In genomic region chr2:72825271-72826155, GRCh38 we compare ENCODE assay signal across 1 cellular context.
TF ChIP-seq lines count a peak whose summit lies in the region.

TSS of gene EXOC6B (minus strand) at chr2:72826033.

TF ChIP-seq in HEK293, 187 proteins besides CTCF, POLR2A, EP300 and RAD21 (continued from another document):
- TF ChIP-seq ZNF239 (tag by site-specific recombination; IDR thresholded peaks at IDR 0.05) (peak; percentile 95), ZNF157 (tag by site-specific recombination; IDR thresholded peaks at IDR 0.05) (no peak), ZNF658 (tag by site-specific recombination; IDR thresholded peaks at IDR 0.05) (no peak), ZNF266 (tag by site-specific recombination; IDR thresholded peaks at IDR 0.05; ENCODE audit: low read depth) (no peak), PRDM4 (tag by site-specific recombination; IDR thresholded peaks at IDR 0.05) (no peak), ZNF645 (tag by site-specific recombination; IDR thresholded peaks at IDR 0.05) (no peak), ZNF132 (tag by site-specific recombination; IDR thresholded peaks at IDR 0.05; ENCODE audit: borderline replicate concordance) (no peak), ZNF362 (tag by site-specific recombination; IDR thresholded peaks at IDR 0.05) (no peak), ZNF670 (tag by site-specific recombination; IDR thresholded peaks at IDR 0.05; ENCODE audit: low read depth) (no peak), ZNF202 (tag by site-specific recombination; IDR thresholded peaks at IDR 0.05; ENCODE audit: borderline replicate concordance) (no peak), ZNF549 (tag by site-specific recombination; IDR thresholded peaks at IDR 0.05) (no peak), MYNN (tag by site-specific recombination; IDR thresholded peaks at IDR 0.05; ENCODE audit: borderline replicate concordance) (no peak; the same call in 1 of the 2 replicates), ZNF416 (tag by site-specific recombination; IDR thresholded peaks at IDR 0.05) (no peak), ZNF133 (tag by site-specific recombination; IDR thresholded peaks at IDR 0.05) (no peak), ZNF19 (tag by site-specific recombination; IDR thresholded peaks at IDR 0.05; ENCODE audit: low read depth) (no peak), ZBTB26 (tag by site-specific recombination; optimal IDR thresholded peaks at IDR 0.05) (peak; percentile 83), HIC1 (tag by site-specific recombination; IDR thresholded peaks at IDR 0.05) (no peak; the same call in 1 of the 2 replicates), HOXC10 (CRISPR knock-in tag; IDR thresholded peaks at IDR 0.05) (no peak), SALL2 (tag by site-specific recombination; IDR thresholded peaks at IDR 0.05; ENCODE audit: borderline replicate concordance) (no peak), MZF1 (tag by site-specific recombination; IDR thresholded peaks at IDR 0.05; ENCODE audit: borderline replicate concordance) (0 out of 2 replicates have a peak, but pooled peaks have one; percentile 57), SCRT2 (tag by site-specific recombination; IDR thresholded peaks at IDR 0.05) (peak; percentile 23; the same call in 1 of the 2 replicates), ZSCAN16 (tag by site-specific recombination; IDR thresholded peaks at IDR 0.05) (no peak), ATF2 (tag by site-specific recombination; IDR thresholded peaks at IDR 0.05; ENCODE audit: low read depth) (0 out of 2 replicates have a peak, but pooled peaks have one; percentile 17), ZSCAN18 (tag by site-specific recombination; IDR thresholded peaks at IDR 0.05) (no peak), ZNF837 (tag by site-specific recombination; IDR thresholded peaks at IDR 0.05) (no peak), ZNF114 (tag by site-specific recombination; IDR thresholded peaks at IDR 0.05) (no peak), ZSCAN4 (tag by site-specific recombination; IDR thresholded peaks at IDR 0.05) (0 out of 2 replicates have a peak, but pooled peaks have one; percentile 29), ZNF654 (tag by site-specific recombination; IDR thresholded peaks at IDR 0.05; ENCODE audit: low read depth) (no peak), YY2 (tag by site-specific recombination; IDR thresholded peaks at IDR 0.05) (peak; percentile 73)
